In genomic region chr20:45971425-45971674, GRCh38 we compare ENCODE assay signal across 8 cellular contexts. TPM values are rescaled to one million over a fixed set of nuclear protein-coding genes. Genes with fewer than 3 reads are reported as not detected.
DNase-seq lines count a peak whose midpoint lies in the region; ATAC-seq and TF ChIP-seq lines count a peak whose summit lies in the region.

No MANE protein-coding gene starts in this region.

- TF ChIP-seq CTCF in AG04449 (IDR thresholded peaks at IDR 0.05; ENCODE audit: insufficient read depth, low read length, missing control alignments) (no peak), breast epithelium (IDR thresholded peaks at IDR 0.05) (no peak)

- H3K4me1 Mint-ChIP-seq in naive thymus-derived CD4-positive, alpha-beta T cell, result peaks cover 17 to 27% (median 24%) of the 10 kb centered on the region in 7 donors

- ATAC-seq in GM19324 (IDR thresholded peaks at IDR 0.05; ENCODE audit: low FRiP score, unreplicated experiment), result peak; percentile 7
- ATAC-seq in naive thymus-derived CD4-positive, alpha-beta T cell, result peak; percentile 2

- peak overlapping the region; percentile 80 to 100 (median 92) for H3K4me3 Mint-ChIP-seq in naive thymus-derived CD4-positive, alpha-beta T cell

- POLR2A ChIA-PET in AG04449 (lab: Yijun Ruan, JAX), result interaction anchor here (0.9 to 2.5 kb wide), 6 partner anchors 11 to 627 kb away, joined by 3 to 11 read pairs (median 4); partner anchors contain the start of genes CTSA, PCIF1 and SNX21
- POLR2A ChIA-PET in naive thymus-derived CD4-positive, alpha-beta T cell (lab: Charles Lee), result interaction anchor here (0.6 to 9.4 kb wide), 15 partner anchors 13 to 565 kb away, joined by 3 to 174 read pairs (median 6); partner anchors contain the start of genes ACOT8, CTSA, NEURL2 and PCIF1

- H3K4me3 ChIP-seq in AG04449 (ENCODE audit: low read depth, low read length), result peak overlapping the region; percentile 97
- H3K4me3 ChIP-seq in HUES64 (ENCODE audit: low read length), result peak overlapping the region; percentile 81
- peak overlapping the region; percentile 74 to 99 (median 94) for H3K4me3 ChIP-seq in breast epithelium
- peak overlapping the region; percentile 74 for H3K4me3 ChIP-seq in naive thymus-derived CD4-positive, alpha-beta T cell (ENCODE audit: low read length)

- H3K36me3 ChIP-seq in HUES64 (ENCODE audit: insufficient read depth, low read length) (peaks cover 26% of the 10 kb centered on the region), breast epithelium (peaks cover 10% of the 10 kb centered on the region)
- peaks cover 13 to 38% (median 20%) of the 10 kb centered on the region in 3 experiments for H3K36me3 ChIP-seq in naive thymus-derived CD4-positive, alpha-beta T cell (ENCODE audit: control insufficient read depth in 2 of 3, insufficient read depth in 3 of 3, low read length in 3 of 3)

- WGBS in HUES64, result 8% methylated on average over 14 of the region's 14 CpGs

- TF ChIP-seq POLR2A in breast epithelium (IDR thresholded peaks at IDR 0.05), result no peak

- peak overlapping the region; percentile 99 to 100 (median 100) for H3K27ac Mint-ChIP-seq in naive thymus-derived CD4-positive, alpha-beta T cell

- no peak for DNase-seq in AG04449 (ENCODE audit: low read depth, low spot score)
- no peak for DNase-seq in breast epithelium (ENCODE audit: low spot score in 2 of 2)
- no peak for DNase-seq in naive thymus-derived CD4-positive, alpha-beta T cell
- no peak for DNase-seq in NCI-H1105 treated with DMSO at 0.1 percent for 48 hours (lab: John Stamatoyannopoulos, UW)
- no peak for DNase-seq in iPS-NIHi7 (ENCODE audit: extremely low spot score)
- no peak for DNase-seq in stimulated activated CD4-positive, alpha-beta T cell treated with anti-CD3 and anti-CD28 coated beads, Interleukin-12 subunit alpha, Interleukin-12 subunit beta, amount 100 ng/mL, for 4 hours

- H3K9me3 ChIP-seq in HUES64 (ENCODE audit: insufficient read depth, low read depth, low read length) (no peaks in the 10 kb centered on the region), breast epithelium (no peaks in the 10 kb centered on the region)
- no peaks in the 10 kb centered on the region for H3K9me3 ChIP-seq in naive thymus-derived CD4-positive, alpha-beta T cell (ENCODE audit: control insufficient read depth in 2 of 3, low read length in 3 of 3)

- H3K27ac ChIP-seq in HUES64 (ENCODE audit: low read depth, low read length), result peak overlapping the region; percentile 97
- H3K27ac ChIP-seq in breast epithelium, result peak overlapping the region; percentile 97 to 100
- H3K27ac ChIP-seq in naive thymus-derived CD4-positive, alpha-beta T cell (ENCODE audit: low read depth, low read length), result peak overlapping the region; percentile 98

- H3K36me3 Mint-ChIP-seq in naive thymus-derived CD4-positive, alpha-beta T cell, result peaks cover 0 to 10% (median 6%) of the 10 kb centered on the region in 5 donors

- peaks cover 0 to 6% (median 0%) of the 10 kb centered on the region in 11 donors for H3K9me3 Mint-ChIP-seq in naive thymus-derived CD4-positive, alpha-beta T cell

- intact Hi-C loops in breast epithelium (cut with DNase I; ENCODE audit: low total_unique reads), result no loop called here
- intact Hi-C loops in naive thymus-derived CD4-positive, alpha-beta T cell (cut with micrococcal nuclease), result loop anchor here (1.0 to 5.0 kb wide), 6 partner anchors 36 to 609 kb away; partner anchors contain the start of genes CTSA (in 1 of the 2), DNTTIP1 (in 1 of the 2), ELMO2 (in 1 of the 2) and MMP9 (in 1 of the 2)

- H3K27me3 ChIP-seq in HUES64 (ENCODE audit: insufficient read depth, low read length), result no peaks in the 10 kb centered on the region
- no peaks in the 10 kb centered on the region for H3K27me3 ChIP-seq in breast epithelium
- no peaks in the 10 kb centered on the region for H3K27me3 ChIP-seq in naive thymus-derived CD4-positive, alpha-beta T cell (ENCODE audit: control insufficient read depth in 2 of 2, insufficient read depth in 2 of 2, low read length in 2 of 2)

- CTCF ChIA-PET in AG04449 (lab: Yijun Ruan, JAX), result interaction anchor here (0.8 to 8.7 kb wide), 19 partner anchors 11 to 467 kb away, joined by 3 to 125 read pairs (median 18); partner anchors contain the start of genes CTSA, NEURL2, PCIF1 and SPATA25
- CTCF ChIA-PET in naive thymus-derived CD4-positive, alpha-beta T cell (lab: Charles Lee), result interaction anchor here (0.6 to 6.9 kb wide), 8 partner anchors 10 to 172 kb away, joined by 3 to 54 read pairs (median 4); partner anchors contain the start of gene PCIF1

- peaks cover 4% of the 10 kb centered on the region; the same call in 1 of the 2 replicates for H3K4me1 ChIP-seq in HUES64 (ENCODE audit: insufficient read depth, low read length)
- no peaks in the 10 kb centered on the region for H3K4me1 ChIP-seq in breast epithelium
- H3K4me1 ChIP-seq in naive thymus-derived CD4-positive, alpha-beta T cell (ENCODE audit: control insufficient read depth in 2 of 2, insufficient read depth in 2 of 2, low read length in 2 of 2), result peaks cover 24 to 26% of the 10 kb centered on the region in 2 donors

- peaks cover 0 to 9% (median 0%) of the 10 kb centered on the region in 5 donors for H3K27me3 Mint-ChIP-seq in naive thymus-derived CD4-positive, alpha-beta T cell

- H3K9ac ChIP-seq in HUES64 (ENCODE audit: low read depth, low read length), result peak overlapping the region; percentile 99

RNA-seq across cellular contexts. Expression of gene ZNF335, which starts 0.7 kb away (rescaled TPM):
- 10.5 TPM for polyA plus RNA-seq in HUES64 (2013, experiment 1 of 2)
- 9.1 TPM for polyA plus RNA-seq in HUES64 (2013, experiment 2 of 2)
- 10 to 100 TPM; 12.6 to 25.9 (median 20.6) TPM for total RNA-seq in breast epithelium
- 10 to 100 TPM; 39.9 to 95.2 (median 53.8) TPM for total RNA-seq in naive thymus-derived CD4-positive, alpha-beta T cell
- 10 to 100 TPM in 1 of 2 donors, 1 to 10 TPM in 1; 7.1 to 14.6 TPM for polyA plus RNA-seq in naive thymus-derived CD4-positive, alpha-beta T cell

RNA-seq across cellular contexts. Expression of gene PCIF1, which starts 36.9 kb away (rescaled TPM):
- polyA plus RNA-seq in HUES64 (2013, experiment 1 of 2), result 22.1 TPM
- polyA plus RNA-seq in HUES64 (2013, experiment 2 of 2), result 25.8 TPM
- total RNA-seq in breast epithelium, result 10 to 100 TPM; 28.2 to 40.2 (median 30.8) TPM
- 10 to 100 TPM; 42.3 to 79.6 (median 67.0) TPM for total RNA-seq in naive thymus-derived CD4-positive, alpha-beta T cell
- polyA plus RNA-seq in naive thymus-derived CD4-positive, alpha-beta T cell, result 100 to 1,000 TPM in 1 of 2 donors, 10 to 100 TPM in 1; 68.7 to 130 TPM

RNA-seq across cellular contexts. Expression of gene MMP9, which starts 37.4 kb away (rescaled TPM):
- polyA plus RNA-seq in HUES64 (2013, experiment 1 of 2), result 1.8 TPM
- polyA plus RNA-seq in HUES64 (2013, experiment 2 of 2), result 2.2 TPM
- 1 to 10 TPM in 2 of 3 donors, under 1 TPM in 1; 0.98 to 7.8 (median 5.9) TPM for total RNA-seq in breast epithelium
- 10 to 100 TPM in 2 of 5 experiments, 1 to 10 TPM in 1, under 1 TPM in 2; 0.19 to 13.0 (median 1.9) TPM for total RNA-seq in naive thymus-derived CD4-positive, alpha-beta T cell
- polyA plus RNA-seq in naive thymus-derived CD4-positive, alpha-beta T cell, result not detected

RNA-seq across cellular contexts. Expression of gene SLC12A5, which starts 57.7 kb away (rescaled TPM):
- polyA plus RNA-seq in HUES64 (2013, experiment 1 of 2), result 5.5 TPM
- polyA plus RNA-seq in HUES64 (2013, experiment 2 of 2), result 8.4 TPM
- total RNA-seq in breast epithelium, result under 1 TPM in 1 of 3 donors, not detected in 2; 0.33 TPM
- total RNA-seq in naive thymus-derived CD4-positive, alpha-beta T cell, result not detected
- polyA plus RNA-seq in naive thymus-derived CD4-positive, alpha-beta T cell, result not detected

RNA-seq across cellular contexts. Expression of gene PLTP, which starts 59.4 kb away (rescaled TPM):
- 86.4 TPM for polyA plus RNA-seq in HUES64 (2013, experiment 1 of 2)
- 97.3 TPM for polyA plus RNA-seq in HUES64 (2013, experiment 2 of 2)
- 100 to 1,000 TPM in 1 of 3 donors, 10 to 100 TPM in 2; 78.3 to 405 (median 100.0) TPM for total RNA-seq in breast epithelium
- total RNA-seq in naive thymus-derived CD4-positive, alpha-beta T cell, result under 1 TPM in 4 of 5 experiments, not detected in 1; 0.31 to 0.44 (median 0.37) TPM
- not detected for polyA plus RNA-seq in naive thymus-derived CD4-positive, alpha-beta T cell
